ENCODE assay signal across 8 cellular contexts in the genomic region with DNA sequence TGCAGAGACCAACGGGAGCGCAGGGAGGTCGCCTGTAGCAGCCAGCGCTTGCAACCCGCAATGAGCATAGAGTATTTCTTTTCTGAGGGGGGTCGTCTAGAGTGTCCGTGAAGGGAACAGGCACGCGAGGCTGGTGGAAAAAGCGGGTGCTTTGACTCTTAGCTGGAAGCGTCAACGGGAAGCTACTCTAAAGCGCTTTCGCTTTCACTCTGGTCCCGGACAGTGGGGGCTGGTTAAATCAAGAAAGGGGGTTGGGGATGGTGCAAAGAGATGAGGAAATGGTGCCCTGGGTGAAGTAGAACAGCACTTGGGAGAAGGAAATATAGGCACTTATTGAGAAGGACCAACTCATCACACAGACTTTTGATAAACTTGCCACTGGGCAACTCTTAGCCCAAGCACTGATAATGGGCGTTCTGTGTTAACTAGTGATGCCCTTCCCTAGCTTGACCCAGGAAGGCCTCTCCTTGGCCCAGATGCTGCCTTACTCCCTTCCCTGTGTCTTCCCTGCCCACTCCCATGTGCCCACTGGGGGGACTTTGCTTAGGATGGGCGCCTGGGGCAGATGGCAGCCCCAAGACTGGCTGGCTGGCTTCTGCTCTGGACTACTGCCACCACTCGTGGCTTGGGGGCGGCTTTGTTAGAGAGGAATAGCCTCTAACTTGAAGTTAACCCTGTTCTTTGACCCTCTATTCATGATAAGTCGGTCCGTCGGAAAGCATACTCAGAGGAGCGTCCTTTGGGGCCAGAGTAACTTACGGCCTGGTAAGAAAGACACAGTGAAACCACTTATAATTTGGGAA. TPM values are rescaled to one million over a fixed set of nuclear protein-coding genes. Genes with fewer than 3 reads are reported as not detected.
DNase-seq lines count a peak whose midpoint lies in the region; ATAC-seq and TF ChIP-seq lines count a peak whose summit lies in the region.

No MANE protein-coding gene starts in this region.

- 2% methylated on average over 22 of the region's 24 CpGs for WGBS in right lobe of liver (ENCODE audit: insufficient coverage, low coverage, low lambda C conversion rate, missing lambda C conversion rate)

- H3K36me3 ChIP-seq in WERI-Rb-1 (no peaks in the 10 kb centered on the region), right lobe of liver (peaks cover 5 to 39% (median 12%) of the 10 kb centered on the region in 4 donors)

- ATAC-seq in GM18861 (IDR thresholded peaks at IDR 0.05; ENCODE audit: unreplicated experiment) (peak; percentile 5), HG03378 (IDR thresholded peaks at IDR 0.05; ENCODE audit: unreplicated experiment) (peak; percentile 15), right lobe of liver (peak; percentile 38 to 53 (median 48)), GM21360 (IDR thresholded peaks at IDR 0.05; ENCODE audit: unreplicated experiment) (no peak)

- TF ChIP-seq POLR2A in right lobe of liver (IDR thresholded peaks at IDR 0.05), result no peak

- DNase-seq in 8988T (peak; percentile 30), WERI-Rb-1 (no peak), dedifferentiated amniotic fluid mesenchymal stem cell (ENCODE audit: extremely low spot score) (peak; percentile 16), right lobe of liver (peak in 2 of 3 donors; percentile 56 to 65)
- peak; percentile 59 to 72 for DNase-seq in stimulated activated CD8-positive, alpha-beta memory T cell treated with anti-CD3 and anti-CD28 coated beads, Interleukin-7, amount 100 ng/mL, for 4 hours (ENCODE audit: low read depth in 2 of 2)

- TF ChIP-seq CTCF in WERI-Rb-1 (IDR thresholded peaks at IDR 0.05; ENCODE audit: low read depth, low read length), result peak; percentile 3; the same call in 1 of the 2 replicates
- TF ChIP-seq CTCF in right lobe of liver (IDR thresholded peaks at IDR 0.05), result no peak

- peak overlapping the region; percentile 75 for H3K4me3 ChIP-seq in WERI-Rb-1 (ENCODE audit: low read depth, low read length)
- peak overlapping the region; percentile 96 to 99 (median 98) for H3K4me3 ChIP-seq in right lobe of liver

- H3K27ac ChIP-seq in WERI-Rb-1 (no peak overlapping the region), right lobe of liver (peak overlapping the region; percentile 97 to 99 (median 98))

- H3K27me3 ChIP-seq in WERI-Rb-1 (ENCODE audit: insufficient read depth, low read depth, severe bottlenecking), result peaks cover 59% of the 10 kb centered on the region
- H3K27me3 ChIP-seq in right lobe of liver, result no peaks in the 10 kb centered on the region

- intact Hi-C loops in right lobe of liver (cut with DNase I), result no loop called here

- peaks cover 0 to 19% (median 4%) of the 10 kb centered on the region in 4 donors for H3K4me1 ChIP-seq in right lobe of liver

- H3K9me3 ChIP-seq in WERI-Rb-1 (ENCODE audit: severe bottlenecking) (no peaks in the 10 kb centered on the region), right lobe of liver (no peaks in the 10 kb centered on the region)

RNA-seq across cellular contexts. Expression of a gene that starts 0.6 kb away (rescaled TPM):
- 10 to 100 TPM in 5 of 6 experiments, 1 to 10 TPM in 1; 7.1 to 33.2 (median 18.0) TPM for total RNA-seq in right lobe of liver

RNA-seq across cellular contexts. Expression of a gene that starts 1.1 kb away (rescaled TPM):
- 10 to 100 TPM in 5 of 6 experiments, 1 to 10 TPM in 1; 7.7 to 24.9 (median 17.8) TPM for total RNA-seq in right lobe of liver

RNA-seq across cellular contexts. Expression of a gene that starts 10.7 kb away (rescaled TPM):
- total RNA-seq in right lobe of liver, result 10 to 100 TPM; 34.7 to 66.3 (median 40.5) TPM

RNA-seq across cellular contexts. Expression of a gene that starts 16.0 kb away (rescaled TPM):
- total RNA-seq in right lobe of liver, result 10 to 100 TPM in 4 of 6 experiments, 1 to 10 TPM in 2; 8.8 to 20.2 (median 15.9) TPM

RNA-seq across cellular contexts. Expression of a gene that starts 37.8 kb away (rescaled TPM):
- under 1 TPM in 2 of 6 experiments, not detected in 4; 0.16 to 0.20 TPM for total RNA-seq in right lobe of liver
